In the genomic region with DNA sequence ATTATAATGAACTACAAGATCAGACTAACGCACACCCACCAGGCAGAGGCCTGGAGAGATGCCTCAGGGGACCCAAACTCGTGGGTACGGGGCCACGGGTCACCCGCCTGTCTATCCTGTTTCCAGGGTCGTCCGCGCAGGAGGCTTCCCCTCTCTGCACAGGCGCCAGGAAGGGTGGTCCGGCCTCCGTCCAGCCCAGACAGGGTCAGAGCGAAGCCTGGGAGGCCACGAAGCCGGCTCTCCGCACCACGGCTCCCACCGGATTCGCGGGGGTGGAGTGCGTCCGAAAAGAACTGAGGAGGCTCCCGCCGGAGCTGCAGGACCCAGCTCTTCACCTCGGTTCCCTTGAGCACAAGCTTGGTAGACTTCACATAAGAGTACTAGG, we compare ENCODE assay signal across 8 cellular contexts.
DNase-seq lines count a peak whose midpoint lies in the region; ATAC-seq and TF ChIP-seq lines count a peak whose summit lies in the region.
"Not testable (repeated sequence)": the region's sequence is repeated elsewhere in the genome, so short reads cannot be mapped to it uniquely, and the experiment has no call there.

No MANE protein-coding gene starts in this region.

- H3K4me3 ChIP-seq in AG04449 (ENCODE audit: low read depth, low read length): peak overlapping the region; percentile 27
- peak overlapping the region; percentile 52 to 57 for H3K4me3 ChIP-seq in HCT116 (replicated peaks in 1 of 2; ENCODE audit: low read depth in 1 of 2, low read length in 2 of 2)
- H3K4me3 ChIP-seq in dorsolateral prefrontal cortex: peak overlapping the region in 34 of 59 donors; percentile 3 to 61 (median 36)
- peak overlapping the region; percentile 68 for H3K4me3 ChIP-seq in left ventricle myocardium inferior
- peak overlapping the region; percentile 29 to 46 for H3K4me3 ChIP-seq in stomach smooth muscle (ENCODE audit: low read length in 2 of 2)

- intact Hi-C loops in HCT116 (cut with micrococcal nuclease); dorsolateral prefrontal cortex (cut with DNase I); left ventricle myocardium inferior (cut with micrococcal nuclease): not testable (repeated sequence)

- H3K36me3 Mint-ChIP-seq in T-helper 1 cell treated with Interleukin-12 subunit alpha and Interleukin-12 subunit beta and Interleukin-4 antibody, amounts not matched to agents 30 μg/mL and 1 μg/mL, for 36 hours (ENCODE audit: low read depth); activated naive CD4-positive, alpha-beta T cell treated with anti-CD3 and anti-CD28 coated beads, Interleukin-2, amount 50 U/mL, for 24 hours: not testable (repeated sequence)

- not testable (repeated sequence) for H3K36me3 ChIP-seq in HCT116 (ENCODE audit: control insufficient read depth in 1 of 2, insufficient read depth in 2 of 2, low read length in 2 of 2); left ventricle myocardium inferior; stomach smooth muscle (ENCODE audit: control insufficient read depth in 2 of 2, insufficient read depth in 2 of 2, low read length in 2 of 2)

- not testable (repeated sequence) for H3K4me1 Mint-ChIP-seq in T-helper 1 cell treated with Interleukin-12 subunit alpha and Interleukin-12 subunit beta and Interleukin-4 antibody, amounts not matched to agents 30 μg/mL and 1 μg/mL, for 36 hours (ENCODE audit: low read depth); activated naive CD4-positive, alpha-beta T cell treated with anti-CD3 and anti-CD28 coated beads, Interleukin-2, amount 50 U/mL, for 24 hours

- peak overlapping the region; percentile 34 for H3K4me3 Mint-ChIP-seq in T-helper 1 cell treated with Interleukin-12 subunit alpha and Interleukin-12 subunit beta and Interleukin-4 antibody, amounts not matched to agents 30 μg/mL and 1 μg/mL, for 36 hours
- peak overlapping the region; percentile 61 for H3K4me3 Mint-ChIP-seq in activated naive CD4-positive, alpha-beta T cell treated with anti-CD3 and anti-CD28 coated beads, Interleukin-2, amount 50 U/mL, for 24 hours

- peak overlapping the region; percentile 32; the same call in 1 of the 2 replicates for H3K27ac ChIP-seq in HCT116 (ENCODE audit: low read depth, low read length)
- H3K27ac ChIP-seq in dorsolateral prefrontal cortex; stomach smooth muscle (ENCODE audit: low read length): not testable (repeated sequence)
- peak overlapping the region; percentile 69 for H3K27ac ChIP-seq in left ventricle myocardium inferior (replicated peaks)

- peaks cover 33% of the 10 kb centered on the region for H3K9me3 Mint-ChIP-seq in T-helper 1 cell treated with Interleukin-12 subunit alpha and Interleukin-12 subunit beta and Interleukin-4 antibody, amounts not matched to agents 30 μg/mL and 1 μg/mL, for 36 hours
- H3K9me3 Mint-ChIP-seq in activated naive CD4-positive, alpha-beta T cell treated with anti-CD3 and anti-CD28 coated beads, Interleukin-2, amount 50 U/mL, for 24 hours: not testable (repeated sequence)

- POLR2A ChIA-PET in AG04449 (lab: Yijun Ruan, JAX); HCT116 (lab: Charles Lee): not testable (repeated sequence)

- ATAC-seq in HCT116: not testable (repeated sequence)

- TF ChIP-seq RAD21 in HCT116 (IDR thresholded peaks at IDR 0.05; ENCODE audit: low read depth): not testable (repeated sequence)

- peak overlapping the region; percentile 46 for H3K9ac ChIP-seq in HCT116 (ENCODE audit: low read length)
- peak overlapping the region in 1 of 2 donors; percentile 60 for H3K9ac ChIP-seq in stomach smooth muscle (ENCODE audit: low read length in 2 of 2)

- peak overlapping the region; percentile 53 for H3K4me2 ChIP-seq in HCT116 (ENCODE audit: low read length)

- BruUV-seq in HCT116 (replicated peaks; lab: Mats Ljungman, UMichigan): TSS peak; percentile 55

- DNase-seq in AG04449 (ENCODE audit: low read depth, low spot score); HCT116 (ENCODE audit: low read depth, low spot score); dorsolateral prefrontal cortex: not testable (repeated sequence)
- DNase-seq in left ventricle myocardium inferior (peak; percentile 15), myocyte (ENCODE audit: low read depth) (peak; percentile 9)

- TF ChIP-seq CTCF in AG04449 (IDR thresholded peaks at IDR 0.05; ENCODE audit: insufficient read depth, low read length, missing control alignments); HCT116 (IDR thresholded peaks at IDR 0.05 in 2 of 3, conservative IDR thresholded peaks at IDR 0.05 in 1 of 3; ENCODE audit: borderline replicate concordance in 1 of 3, insufficient read depth in 1 of 3, low read depth in 2 of 3, low read length in 2 of 3); dorsolateral prefrontal cortex (IDR thresholded peaks at IDR 0.05 in 54 of 56, conservative IDR thresholded peaks at IDR 0.05 in 2 of 56; ENCODE audit: low read depth in 1 of 56, partially characterized antibody in 56 of 56); left ventricle myocardium inferior (IDR thresholded peaks at IDR 0.05; ENCODE audit: borderline replicate concordance): not testable (repeated sequence)

- H3K9me3 ChIP-seq in HCT116 (ENCODE audit: control insufficient read depth in 1 of 2, insufficient read depth in 1 of 2, low read depth in 1 of 2, low read length in 2 of 2); stomach smooth muscle (ENCODE audit: control insufficient read depth in 2 of 2, low read length in 2 of 2): not testable (repeated sequence)
- H3K9me3 ChIP-seq in left ventricle myocardium inferior (replicated peaks): peaks cover 12% of the 10 kb centered on the region

- RAD21 ChIA-PET in HCT116 (lab: Charles Lee; ENCODE audit: low non-redundant PET in 1 of 2, low total read pairs in 2 of 2, uncharacterized antibody in 2 of 2, unreplicated experiment in 2 of 2): not testable (repeated sequence)

- H3K79me2 ChIP-seq in HCT116 (ENCODE audit: insufficient read depth, low read length): not testable (repeated sequence)

- not testable (repeated sequence) for TF ChIP-seq POLR2A in HCT116 (IDR thresholded peaks at IDR 0.05; ENCODE audit: borderline replicate concordance, extremely low read depth, insufficient read depth, insufficient read length)

- not testable (repeated sequence) for H3K4me1 ChIP-seq in HCT116 (ENCODE audit: control insufficient read depth in 1 of 2, insufficient read depth in 2 of 2, low read length in 2 of 2); left ventricle myocardium inferior; stomach smooth muscle (ENCODE audit: control insufficient read depth, insufficient read depth, low read length)

- not testable (repeated sequence) for H3K27me3 ChIP-seq in HCT116 (ENCODE audit: insufficient read depth, low read length); left ventricle myocardium inferior (ENCODE audit: low read depth); stomach smooth muscle (ENCODE audit: control insufficient read depth in 1 of 2, insufficient read depth in 2 of 2, low read length in 2 of 2)
- peaks cover 0 to 10% (median 0%) of the 10 kb centered on the region in 45 donors for H3K27me3 ChIP-seq in dorsolateral prefrontal cortex

- not testable (repeated sequence) for H4K20me1 ChIP-seq in HCT116 (ENCODE audit: insufficient read depth)

- H3K27ac Mint-ChIP-seq in T-helper 1 cell treated with Interleukin-12 subunit alpha and Interleukin-12 subunit beta and Interleukin-4 antibody, amounts not matched to agents 30 μg/mL and 1 μg/mL, for 36 hours; activated naive CD4-positive, alpha-beta T cell treated with anti-CD3 and anti-CD28 coated beads, Interleukin-2, amount 50 U/mL, for 24 hours: not testable (repeated sequence)

- H3K9me2 ChIP-seq in HCT116 (ENCODE audit: insufficient read depth): not testable (repeated sequence)

- CTCF ChIA-PET in AG04449 (lab: Yijun Ruan, JAX); HCT116 (lab: Charles Lee): not testable (repeated sequence)

- not testable (repeated sequence) for H2AFZ ChIP-seq in HCT116 (ENCODE audit: low read depth, low read length, poor library complexity, severe bottlenecking)

- H3K27me3 Mint-ChIP-seq in T-helper 1 cell treated with Interleukin-12 subunit alpha and Interleukin-12 subunit beta and Interleukin-4 antibody, amounts not matched to agents 30 μg/mL and 1 μg/mL, for 36 hours (ENCODE audit: low read depth); activated naive CD4-positive, alpha-beta T cell treated with anti-CD3 and anti-CD28 coated beads, Interleukin-2, amount 50 U/mL, for 24 hours: not testable (repeated sequence)
